ENCODE assay signal across 8 cellular contexts in the genomic region with DNA sequence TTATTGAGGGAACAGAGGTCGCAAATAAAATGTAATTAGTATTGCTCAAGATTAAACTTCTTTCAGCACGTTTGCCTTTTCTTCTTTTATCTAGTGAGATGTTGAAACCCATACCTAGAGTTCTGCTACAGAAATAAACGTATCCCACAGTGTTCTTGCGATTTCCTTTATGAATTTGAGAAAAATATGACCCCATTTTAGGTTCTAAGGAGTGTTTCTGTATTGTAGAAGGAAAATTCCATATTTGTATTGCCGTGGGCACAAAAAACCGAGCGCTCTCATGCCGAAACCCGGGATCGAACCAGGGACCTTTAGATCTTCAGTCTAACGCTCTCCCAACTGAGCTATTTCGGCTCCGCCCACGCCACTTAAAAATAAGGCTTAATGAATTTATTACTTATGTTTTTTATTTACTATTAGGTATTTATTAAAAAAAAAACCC. TPM values are rescaled to one million over a fixed set of nuclear protein-coding genes. Genes with fewer than 3 reads are reported as not detected.
A peak's percentile ranks its signal among the peaks of the same experiment; 100 is the strongest.
DNase-seq lines count a peak whose midpoint lies in the region; ATAC-seq and TF ChIP-seq lines count a peak whose summit lies in the region.

No MANE protein-coding gene starts in this region.

- peak; percentile 27 for ATAC-seq in HG03135 (IDR thresholded peaks at IDR 0.05; ENCODE audit: unreplicated experiment)
- ATAC-seq in activated CD8-positive, alpha-beta T cell treated with anti-CD3 and anti-CD28 coated beads for 36 hours, result peak; percentile 47
- no peak for ATAC-seq in GM21423 (IDR thresholded peaks at IDR 0.05; ENCODE audit: unreplicated experiment)

- H3K4me3 Mint-ChIP-seq in activated CD8-positive, alpha-beta T cell treated with anti-CD3 and anti-CD28 coated beads for 36 hours, result peak overlapping the region; percentile 84

- TF ChIP-seq CTCF in activated CD8-positive, alpha-beta T cell treated with anti-CD3 and anti-CD28 coated beads for 36 hours (IDR thresholded peaks at IDR 0.05), result no peak

- CTCF ChIA-PET in activated CD8-positive, alpha-beta T cell treated with anti-CD3 and anti-CD28 coated beads for 36 hours (lab: Charles Lee), result interaction anchor here (0.8 to 4.7 kb wide), 5 partner anchors 35 to 143 kb away, joined by 3 to 30 read pairs (median 4); a partner anchor contains a TSS

- peak overlapping the region; percentile 89 for H3K4me3 ChIP-seq in effector memory CD4-positive, alpha-beta T cell (ENCODE audit: insufficient read depth, low read depth, low read length, poor library complexity, severe bottlenecking)

- peak overlapping the region; percentile 73 for H3K9ac ChIP-seq in ES-I3 (ENCODE audit: low read depth, low read length)

- H3K9me3 ChIP-seq in ES-I3 (ENCODE audit: control insufficient read depth, insufficient read depth, low read length), result no peaks in the 10 kb centered on the region
- no peaks in the 10 kb centered on the region for H3K9me3 ChIP-seq in effector memory CD4-positive, alpha-beta T cell (ENCODE audit: control insufficient read depth, low read length)

- peaks cover 5% of the 10 kb centered on the region for H3K36me3 Mint-ChIP-seq in activated CD8-positive, alpha-beta T cell treated with anti-CD3 and anti-CD28 coated beads for 36 hours (ENCODE audit: low read depth)

- H3K27me3 ChIP-seq in effector memory CD4-positive, alpha-beta T cell (replicated peaks; ENCODE audit: control insufficient read depth, insufficient read depth, low read length, poor library complexity, severe bottlenecking), result peaks cover 4% of the 10 kb centered on the region

- DNase-seq in NCI-H69 (lab: John Stamatoyannopoulos, UW) (peak; percentile 74), middle frontal gyrus (ENCODE audit: extremely low spot score, low spot score) (peak; percentile 65)
- peak; percentile 84 for DNase-seq in activated CD8-positive, alpha-beta T cell treated with anti-CD3 and anti-CD28 coated beads for 36 hours
- DNase-seq in effector memory CD4-positive, alpha-beta T cell, result peak; percentile 54 to 64 (median 64)
- DNase-seq in stimulated activated CD8-positive, alpha-beta memory T cell treated with anti-CD3 and anti-CD28 coated beads, Interleukin-2, amount 100 ng/mL, for 48 hours (ENCODE audit: low read depth in 2 of 2), result peak; percentile 51 to 68

- H3K27ac Mint-ChIP-seq in activated CD8-positive, alpha-beta T cell treated with anti-CD3 and anti-CD28 coated beads for 36 hours, result peak overlapping the region; percentile 91

- H3K9me3 Mint-ChIP-seq in activated CD8-positive, alpha-beta T cell treated with anti-CD3 and anti-CD28 coated beads for 36 hours, result no peaks in the 10 kb centered on the region

- peaks cover 19% of the 10 kb centered on the region for H3K4me1 ChIP-seq in ES-I3 (ENCODE audit: insufficient read depth, low read length)
- H3K4me1 ChIP-seq in effector memory CD4-positive, alpha-beta T cell (ENCODE audit: control insufficient read depth, insufficient read depth, low read length, poor library complexity, severe bottlenecking), result peaks cover 14% of the 10 kb centered on the region

- H3K4me1 Mint-ChIP-seq in activated CD8-positive, alpha-beta T cell treated with anti-CD3 and anti-CD28 coated beads for 36 hours (ENCODE audit: low read depth), result peaks cover 55% of the 10 kb centered on the region

- POLR2A ChIA-PET in activated CD8-positive, alpha-beta T cell treated with anti-CD3 and anti-CD28 coated beads for 36 hours (lab: Charles Lee), result interaction anchor here (1.5 to 2.5 kb wide), 4 partner anchors 41 to 1116 kb away, joined by 4 to 13 read pairs (median 5); a partner anchor contains a TSS

- peaks cover 35% of the 10 kb centered on the region for H3K27me3 Mint-ChIP-seq in activated CD8-positive, alpha-beta T cell treated with anti-CD3 and anti-CD28 coated beads for 36 hours

- H3K36me3 ChIP-seq in ES-I3 (ENCODE audit: insufficient read depth, low read length), result no peaks in the 10 kb centered on the region
- H3K36me3 ChIP-seq in effector memory CD4-positive, alpha-beta T cell (ENCODE audit: control insufficient read depth, insufficient read depth, low read length), result no peaks in the 10 kb centered on the region

- H3K27ac ChIP-seq in effector memory CD4-positive, alpha-beta T cell (ENCODE audit: insufficient read depth, low read length, poor library complexity, severe bottlenecking), result peak overlapping the region; percentile 14

- intact Hi-C loops in activated CD8-positive, alpha-beta T cell treated with anti-CD3 and anti-CD28 coated beads for 36 hours (cut with micrococcal nuclease), result loop anchor here (2.0 to 10.0 kb wide), 4 partner anchors 31 to 147 kb away; no protein-coding TSS in a partner anchor

RNA-seq across cellular contexts. Expression of a gene that starts 23.7 kb away (rescaled TPM):
- total RNA-seq in activated CD8-positive, alpha-beta T cell treated with anti-CD3 and anti-CD28 coated beads for 36 hours, result under 1 TPM; 0.31 to 0.43 TPM

RNA-seq across cellular contexts. Expression of a gene that starts 57.6 kb away (rescaled TPM):
- 10 to 100 TPM; 45.6 to 46.4 TPM for total RNA-seq in activated CD8-positive, alpha-beta T cell treated with anti-CD3 and anti-CD28 coated beads for 36 hours
